Comparison of ENCODE assay signal across 8 cellular contexts in genomic region chr20:12925214-12925755, GRCh38.
DNase-seq lines count a peak whose midpoint lies in the region; ATAC-seq and TF ChIP-seq lines count a peak whose summit lies in the region.

No MANE protein-coding gene starts in this region.

- TF ChIP-seq POLR2A in gastroesophageal sphincter (IDR thresholded peaks at IDR 0.05), result no peak

- WGBS in gastroesophageal sphincter (ENCODE audit: low coverage in 1 of 2), 2 donors, result 5 to 13% methylated on average over 3 to 4 of the region's 7 CpGs

- no peak overlapping the region for H3K27ac Mint-ChIP-seq in activated CD4-positive, alpha-beta T cell treated with anti-CD3 and anti-CD28 coated beads, Interleukin-2, amount 10 ng/mL, durations not matched to agents 7 days and 5 days
- H3K27ac Mint-ChIP-seq in osteocyte (ENCODE audit: unreplicated experiment), result no peak overlapping the region

- no peak overlapping the region for H3K27ac ChIP-seq in gastroesophageal sphincter

- no peaks in the 10 kb centered on the region for H3K36me3 ChIP-seq in gastroesophageal sphincter

- POLR2A ChIA-PET in activated CD4-positive, alpha-beta T cell treated with anti-CD3 and anti-CD28 coated beads, Interleukin-2, amount 10 ng/mL, durations not matched to agents 7 days and 5 days (lab: Charles Lee), result no interaction called here

- no peak overlapping the region for H3K4me3 ChIP-seq in gastroesophageal sphincter

- H3K4me3 Mint-ChIP-seq in activated CD4-positive, alpha-beta T cell treated with anti-CD3 and anti-CD28 coated beads, Interleukin-2, amount 10 ng/mL, durations not matched to agents 7 days and 5 days, result no peak overlapping the region
- no peak overlapping the region for H3K4me3 Mint-ChIP-seq in osteocyte (ENCODE audit: unreplicated experiment)

- peak; percentile 52 to 80 (median 72) for TF ChIP-seq CTCF in gastroesophageal sphincter (IDR thresholded peaks at IDR 0.05)
- peak; percentile 96 for TF ChIP-seq CTCF in osteocyte (IDR thresholded peaks at IDR 0.05)

- H3K9me3 Mint-ChIP-seq in activated CD4-positive, alpha-beta T cell treated with anti-CD3 and anti-CD28 coated beads, Interleukin-2, amount 10 ng/mL, durations not matched to agents 7 days and 5 days, result no peaks in the 10 kb centered on the region
- H3K9me3 Mint-ChIP-seq in osteocyte (ENCODE audit: unreplicated experiment), result peaks cover 7% of the 10 kb centered on the region

- peaks cover 11% of the 10 kb centered on the region for H3K4me1 Mint-ChIP-seq in activated CD4-positive, alpha-beta T cell treated with anti-CD3 and anti-CD28 coated beads, Interleukin-2, amount 10 ng/mL, durations not matched to agents 7 days and 5 days
- H3K4me1 Mint-ChIP-seq in osteocyte (ENCODE audit: unreplicated experiment), result peaks cover 35% of the 10 kb centered on the region

- TF ChIP-seq EP300 in gastroesophageal sphincter (IDR thresholded peaks at IDR 0.05), result no peak

- peaks cover 12% of the 10 kb centered on the region for H3K27me3 ChIP-seq in gastroesophageal sphincter

- no peaks in the 10 kb centered on the region for H3K4me1 ChIP-seq in gastroesophageal sphincter

- peak; percentile 92 for DNase-seq in DMS53 (lab: John Stamatoyannopoulos, UW)
- DNase-seq in NCI-H2227 treated with DMSO at 0.1 percent for 48 hours (lab: John Stamatoyannopoulos, UW), result peak; percentile 91
- peak; percentile 49 for DNase-seq in activated CD4-positive, alpha-beta T cell treated with anti-CD3 and anti-CD28 coated beads, Interleukin-2, amount 10 ng/mL, durations not matched to agents 7 days and 5 days
- DNase-seq in osteocyte (ENCODE audit: extremely low spot score, unreplicated experiment), result peak; percentile 89
- no peak for DNase-seq in activated CD8-positive, alpha-beta memory T cell treated with anti-CD3 and anti-CD28 coated beads for 24 hours

- H3K36me3 Mint-ChIP-seq in activated CD4-positive, alpha-beta T cell treated with anti-CD3 and anti-CD28 coated beads, Interleukin-2, amount 10 ng/mL, durations not matched to agents 7 days and 5 days (ENCODE audit: low read depth), result no peaks in the 10 kb centered on the region
- no peaks in the 10 kb centered on the region for H3K36me3 Mint-ChIP-seq in osteocyte (ENCODE audit: unreplicated experiment)

- peak; percentile 98 for ATAC-seq in GM19395 (IDR thresholded peaks at IDR 0.05; ENCODE audit: unreplicated experiment)
- ATAC-seq in HG03280 (IDR thresholded peaks at IDR 0.05; ENCODE audit: unreplicated experiment), result peak; percentile 96
- peak; percentile 75 for ATAC-seq in gastroesophageal sphincter

- H3K27me3 Mint-ChIP-seq in activated CD4-positive, alpha-beta T cell treated with anti-CD3 and anti-CD28 coated beads, Interleukin-2, amount 10 ng/mL, durations not matched to agents 7 days and 5 days, result no peaks in the 10 kb centered on the region
- H3K27me3 Mint-ChIP-seq in osteocyte (ENCODE audit: unreplicated experiment), result peaks cover 8% of the 10 kb centered on the region

- H3K9me3 ChIP-seq in gastroesophageal sphincter, result peaks cover 0 to 10% (median 0%) of the 10 kb centered on the region in 3 donors

- CTCF ChIA-PET in activated CD4-positive, alpha-beta T cell treated with anti-CD3 and anti-CD28 coated beads, Interleukin-2, amount 10 ng/mL, durations not matched to agents 7 days and 5 days (lab: Charles Lee), result no interaction called here
